ENCODE assay signal across 11 cellular contexts in the genomic region with DNA sequence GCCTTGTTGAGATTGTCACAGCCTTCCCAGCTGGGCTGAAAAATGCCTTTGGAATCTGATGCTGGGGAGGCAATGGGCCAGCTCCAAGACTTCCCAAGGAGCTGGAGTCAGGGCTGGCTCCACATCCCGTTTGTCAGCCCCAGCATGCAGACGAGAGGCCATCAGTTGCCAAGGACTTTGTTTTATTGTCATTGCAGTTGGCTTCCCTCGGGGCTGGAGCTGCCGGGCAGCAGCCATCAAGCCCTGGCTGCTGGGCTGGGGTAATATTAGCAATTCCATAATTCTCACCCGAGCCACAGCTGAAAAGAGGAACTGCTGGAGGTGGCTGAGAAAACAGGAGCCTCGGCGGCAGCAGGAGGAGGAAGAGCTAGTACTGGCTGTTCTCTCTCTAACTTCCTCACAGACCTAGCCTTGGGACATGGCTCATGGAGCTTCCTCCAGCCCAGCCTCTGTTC.
DNase-seq lines count a peak whose midpoint lies in the region; ATAC-seq and TF ChIP-seq lines count a peak whose summit lies in the region.
"Had no signal": no experiment of that assay in that cellular context is flagged by ENCODE, and none has a peak within 500 bp of the region (broad histone marks: within the 10 kb centered on the region; RNA-seq: fewer than 3 reads in every experiment).

No MANE protein-coding gene starts in this region.

- TF ChIP-seq CTCF in HL-60 (IDR thresholded peaks at IDR 0.05; ENCODE audit: insufficient read depth, low read length) = no peak
- no peak for TF ChIP-seq CTCF in suprapubic skin (IDR thresholded peaks at IDR 0.05)

- WGBS in suprapubic skin = 0% methylated on average over 3 of the region's 7 CpGs

- ATAC-seq in GM21515 (IDR thresholded peaks at IDR 0.05; ENCODE audit: unreplicated experiment) = no peak

- H3K36me3 ChIP-seq in suprapubic skin = no peaks in the 10 kb centered on the region
- H3K36me3 ChIP-seq: cardiac muscle cell, tibial nerve had no signal

- TF ChIP-seq EP300 in suprapubic skin (IDR thresholded peaks at IDR 0.05) = no peak

- H3K9me3 ChIP-seq in suprapubic skin = no peaks in the 10 kb centered on the region
- H3K9me3 ChIP-seq: tibial nerve had no signal

- H3K27me3 ChIP-seq in HL-60 (ENCODE audit: insufficient read depth, poor library complexity, severe bottlenecking) (no peaks in the 10 kb centered on the region), suprapubic skin (no peaks in the 10 kb centered on the region)
- H3K27me3 ChIP-seq: cardiac muscle cell, tibial nerve had no signal

- H3K4me3 ChIP-seq in HL-60 (replicated peaks; ENCODE audit: insufficient read depth, low read length) (no peak overlapping the region), suprapubic skin (no peak overlapping the region)
- H3K4me3 ChIP-seq: cardiac muscle cell, tibial nerve had no signal

- H3K27ac ChIP-seq in HL-60 (replicated peaks) (no peak overlapping the region), suprapubic skin (peak overlapping the region; percentile 59)
- H3K27ac ChIP-seq: cardiac muscle cell had no signal

- TF ChIP-seq POLR2A in suprapubic skin (IDR thresholded peaks at IDR 0.05) = no peak

- peaks cover 16% of the 10 kb centered on the region for H3K4me1 ChIP-seq in suprapubic skin

- peak; percentile 28 to 83 for DNase-seq in HL-60 (ENCODE audit: low read depth in 1 of 2, low spot score in 1 of 2)
- peak; percentile 16 for DNase-seq in amniotic stem cell (lab: John Stamatoyannopoulos, UW)
- peak; percentile 26 to 31 for DNase-seq in hippocampal formation (lab: John Stamatoyannopoulos, UW)
- no peak for DNase-seq in suprapubic skin (ENCODE audit: low spot score in 2 of 2)
- no peak for DNase-seq in NCI-H146 treated with DMSO at 0.1 percent for 48 hours (lab: John Stamatoyannopoulos, UW; ENCODE audit: unreplicated experiment)
- DNase-seq in RKO (ENCODE audit: low spot score) = no peak
- DNase-seq: activated CD4-positive, alpha-beta T cell treated with anti-CD3 and anti-CD28 coated beads, Interleukin-2, amount 50 U/mL, for 48 hours; NCI-H82 had no signal

Comparison
In these comparisons a context has a peak if more than half of its experiments do, and no peak if none do; other contexts are left out.
1. DNase-seq: peak in HL-60 (2 of 2), amniotic stem cell (single experiment) and hippocampal formation (2 of 2); none in suprapubic skin (0 of 2), NCI-H146 treated with DMSO at 0.1 percent for 48 hours (single experiment) and RKO (single experiment).